In the genomic region with DNA sequence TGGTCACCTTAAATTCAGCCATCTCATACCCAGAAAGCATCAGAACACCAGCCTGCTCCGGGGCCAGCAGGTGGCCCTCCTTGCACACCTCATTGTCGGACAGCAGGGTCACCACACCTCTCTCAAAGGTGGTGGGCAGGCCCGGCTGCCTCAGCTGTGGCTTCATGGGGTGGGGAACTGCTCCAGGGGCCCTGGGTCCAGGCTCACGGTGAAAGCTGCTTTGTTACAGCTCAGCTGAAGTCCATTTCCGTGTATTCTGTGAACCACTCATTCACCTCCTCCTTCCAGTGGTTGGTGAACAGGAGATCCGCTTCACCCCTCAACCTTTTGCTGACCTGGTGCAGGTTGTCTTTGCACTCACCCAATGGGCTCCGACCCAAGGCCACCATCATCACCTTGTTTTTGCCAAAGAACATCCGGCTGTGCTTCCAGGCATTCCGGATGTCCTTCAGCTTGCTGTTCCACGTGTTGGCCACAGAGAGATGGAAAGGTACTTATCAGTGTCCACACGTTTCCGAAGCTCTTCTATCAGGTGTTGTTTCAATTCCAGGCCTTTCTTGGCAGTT, we compare ENCODE assay signal across 1 cellular context.
TF ChIP-seq lines count a peak whose summit lies in the region.

No MANE protein-coding gene starts in this region.

TF ChIP-seq in HepG2, 621 proteins besides CTCF, POLR2A, EP300 and RAD21 (continued from another document and continues in another):
- TF ChIP-seq, protein P1, sequence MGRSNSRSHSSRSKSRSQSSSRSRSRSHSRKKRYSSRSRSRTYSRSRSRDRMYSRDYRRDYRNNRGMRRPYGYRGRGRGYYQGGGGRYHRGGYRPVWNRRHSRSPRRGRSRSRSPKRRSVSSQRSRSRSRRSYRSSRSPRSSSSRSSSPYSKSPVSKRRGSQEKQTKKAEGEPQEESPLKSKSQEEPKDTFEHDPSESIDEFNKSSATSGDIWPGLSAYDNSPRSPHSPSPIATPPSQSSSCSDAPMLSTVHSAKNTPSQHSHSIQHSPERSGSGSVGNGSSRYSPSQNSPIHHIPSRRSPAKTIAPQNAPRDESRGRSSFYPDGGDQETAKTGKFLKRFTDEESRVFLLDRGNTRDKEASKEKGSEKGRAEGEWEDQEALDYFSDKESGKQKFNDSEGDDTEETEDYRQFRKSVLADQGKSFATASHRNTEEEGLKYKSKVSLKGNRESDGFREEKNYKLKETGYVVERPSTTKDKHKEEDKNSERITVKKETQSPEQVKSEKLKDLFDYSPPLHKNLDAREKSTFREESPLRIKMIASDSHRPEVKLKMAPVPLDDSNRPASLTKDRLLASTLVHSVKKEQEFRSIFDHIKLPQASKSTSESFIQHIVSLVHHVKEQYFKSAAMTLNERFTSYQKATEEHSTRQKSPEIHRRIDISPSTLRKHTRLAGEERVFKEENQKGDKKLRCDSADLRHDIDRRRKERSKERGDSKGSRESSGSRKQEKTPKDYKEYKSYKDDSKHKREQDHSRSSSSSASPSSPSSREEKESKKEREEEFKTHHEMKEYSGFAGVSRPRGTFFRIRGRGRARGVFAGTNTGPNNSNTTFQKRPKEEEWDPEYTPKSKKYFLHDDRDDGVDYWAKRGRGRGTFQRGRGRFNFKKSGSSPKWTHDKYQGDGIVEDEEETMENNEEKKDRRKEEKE (IDR thresholded peaks at IDR 0.05) = no peak
- TF ChIP-seq, protein P2, sequence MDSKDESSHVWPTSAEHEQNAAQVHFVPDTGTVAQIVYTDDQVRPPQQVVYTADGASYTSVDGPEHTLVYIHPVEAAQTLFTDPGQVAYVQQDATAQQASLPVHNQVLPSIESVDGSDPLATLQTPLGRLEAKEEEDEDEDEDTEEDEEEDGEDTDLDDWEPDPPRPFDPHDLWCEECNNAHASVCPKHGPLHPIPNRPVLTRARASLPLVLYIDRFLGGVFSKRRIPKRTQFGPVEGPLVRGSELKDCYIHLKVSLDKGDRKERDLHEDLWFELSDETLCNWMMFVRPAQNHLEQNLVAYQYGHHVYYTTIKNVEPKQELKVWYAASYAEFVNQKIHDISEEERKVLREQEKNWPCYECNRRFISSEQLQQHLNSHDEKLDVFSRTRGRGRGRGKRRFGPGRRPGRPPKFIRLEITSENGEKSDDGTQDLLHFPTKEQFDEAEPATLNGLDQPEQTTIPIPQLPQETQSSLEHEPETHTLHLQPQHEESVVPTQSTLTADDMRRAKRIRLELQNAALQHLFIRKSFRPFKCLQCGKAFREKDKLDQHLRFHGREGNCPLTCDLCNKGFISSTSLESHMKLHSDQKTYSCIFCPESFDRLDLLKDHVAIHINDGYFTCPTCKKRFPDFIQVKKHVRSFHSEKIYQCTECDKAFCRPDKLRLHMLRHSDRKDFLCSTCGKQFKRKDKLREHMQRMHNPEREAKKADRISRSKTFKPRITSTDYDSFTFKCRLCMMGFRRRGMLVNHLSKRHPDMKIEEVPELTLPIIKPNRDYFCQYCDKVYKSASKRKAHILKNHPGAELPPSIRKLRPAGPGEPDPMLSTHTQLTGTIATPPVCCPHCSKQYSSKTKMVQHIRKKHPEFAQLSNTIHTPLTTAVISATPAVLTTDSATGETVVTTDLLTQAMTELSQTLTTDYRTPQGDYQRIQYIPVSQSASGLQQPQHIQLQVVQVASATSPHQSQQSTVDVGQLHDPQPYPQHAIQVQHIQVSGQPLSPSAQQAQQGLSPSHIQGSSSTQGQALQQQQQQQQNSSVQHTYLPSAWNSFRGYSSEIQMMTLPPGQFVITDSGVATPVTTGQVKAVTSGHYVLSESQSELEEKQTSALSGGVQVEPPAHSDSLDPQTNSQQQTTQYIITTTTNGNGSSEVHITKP (CRISPR knock-in tag; IDR thresholded peaks at IDR 0.05; ENCODE audit: low read depth) = peak; percentile 63
- TF ChIP-seq NFKBIZ (CRISPR knock-in tag; IDR thresholded peaks at IDR 0.05) = no peak
- TF ChIP-seq, protein P3, sequence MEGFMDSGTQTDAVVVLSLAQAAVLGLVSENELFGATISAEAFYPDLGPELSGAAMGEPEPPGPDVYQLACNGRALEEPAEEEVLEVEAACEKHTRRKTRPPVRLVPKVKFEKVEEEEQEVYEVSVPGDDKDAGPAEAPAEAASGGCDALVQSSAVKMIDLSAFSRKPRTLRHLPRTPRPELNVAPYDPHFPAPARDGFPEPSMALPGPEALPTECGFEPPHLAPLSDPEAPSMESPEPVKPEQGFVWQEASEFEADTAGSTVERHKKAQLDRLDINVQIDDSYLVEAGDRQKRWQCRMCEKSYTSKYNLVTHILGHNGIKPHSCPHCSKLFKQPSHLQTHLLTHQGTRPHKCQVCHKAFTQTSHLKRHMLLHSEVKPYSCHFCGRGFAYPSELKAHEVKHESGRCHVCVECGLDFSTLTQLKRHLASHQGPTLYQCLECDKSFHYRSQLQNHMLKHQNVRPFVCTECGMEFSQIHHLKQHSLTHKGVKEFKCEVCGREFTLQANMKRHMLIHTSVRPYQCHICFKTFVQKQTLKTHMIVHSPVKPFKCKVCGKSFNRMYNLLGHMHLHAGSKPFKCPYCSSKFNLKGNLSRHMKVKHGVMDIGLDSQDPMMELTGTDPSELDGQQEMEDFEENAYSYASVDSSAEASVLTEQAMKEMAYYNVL (CRISPR knock-in tag; IDR thresholded peaks at IDR 0.05; ENCODE audit: borderline replicate concordance) = peak; percentile 75
- 0 out of 2 replicates have a peak, but pooled peaks have one; percentile 65 for TF ChIP-seq ZNF124 (CRISPR knock-in tag; IDR thresholded peaks at IDR 0.05)
- TF ChIP-seq ZNF761 (CRISPR knock-in tag; conservative IDR thresholded peaks at IDR 0.05) = 0 out of 2 replicates have a peak, but pooled peaks have one; percentile 64
- no peak for TF ChIP-seq ZNF549 (CRISPR knock-in tag; IDR thresholded peaks at IDR 0.05)
- TF ChIP-seq CREB1 (IDR thresholded peaks at IDR 0.05) = no peak
- no peak for TF ChIP-seq CREB1 (CRISPR knock-in tag; IDR thresholded peaks at IDR 0.05)
- 0 out of 2 replicates have a peak, but pooled peaks have one; percentile 33 for TF ChIP-seq TARDBP (CRISPR knock-in tag; IDR thresholded peaks at IDR 0.05)
- peak; percentile 78; the same call in 1 of the 2 replicates for TF ChIP-seq TGIF2 (CRISPR knock-in tag; IDR thresholded peaks at IDR 0.05)
- peak; percentile 86; the same call in 1 of the 2 replicates for TF ChIP-seq MYC (CRISPR knock-in tag; IDR thresholded peaks at IDR 0.05; ENCODE audit: borderline replicate concordance)
- TF ChIP-seq MEF2D (CRISPR knock-in tag; IDR thresholded peaks at IDR 0.05) = peak; percentile 80; the same call in 1 of the 2 replicates
- no peak for TF ChIP-seq JUND (CRISPR knock-in tag; IDR thresholded peaks at IDR 0.05)
- peak; percentile 89; the same call in 1 of the 2 replicates for TF ChIP-seq ZNF614 (CRISPR knock-in tag; IDR thresholded peaks at IDR 0.05; ENCODE audit: borderline replicate concordance)
- no peak for TF ChIP-seq KLF13 (CRISPR knock-in tag; IDR thresholded peaks at IDR 0.05)
- no peak; the same call in 1 of the 2 replicates for TF ChIP-seq CBX5 (CRISPR knock-in tag; IDR thresholded peaks at IDR 0.05; ENCODE audit: borderline replicate concordance)
- no peak for TF ChIP-seq ZNF891 (CRISPR knock-in tag; IDR thresholded peaks at IDR 0.05)
- TF ChIP-seq SAFB2 (CRISPR knock-in tag; IDR thresholded peaks at IDR 0.05; ENCODE audit: borderline replicate concordance, low read depth) = peak; percentile 75
- TF ChIP-seq ARNTL (CRISPR knock-in tag; IDR thresholded peaks at IDR 0.05) = no peak; the same call in none of the 2 replicates
- TF ChIP-seq XBP1 (CRISPR knock-in tag; IDR thresholded peaks at IDR 0.05) = no peak
- TF ChIP-seq PLRG1 (conservative IDR thresholded peaks at IDR 0.05) = no peak
- no peak for TF ChIP-seq ARNT (IDR thresholded peaks at IDR 0.05)
- TF ChIP-seq RBFOX2 (IDR thresholded peaks at IDR 0.05; ENCODE audit: low read depth, low read length) = no peak
- no peak for TF ChIP-seq ATF2 (CRISPR knock-in tag; IDR thresholded peaks at IDR 0.05)
- TF ChIP-seq ZNF101 (CRISPR knock-in tag; IDR thresholded peaks at IDR 0.05; ENCODE audit: borderline replicate concordance, low read depth) = no peak
- peak; percentile 76 for TF ChIP-seq ZMYM4 (CRISPR knock-in tag; IDR thresholded peaks at IDR 0.05)
- TF ChIP-seq FLYWCH1 (CRISPR knock-in tag; IDR thresholded peaks at IDR 0.05) = no peak; the same call in 1 of the 2 replicates
- peak; percentile 89 for TF ChIP-seq PHF5A (CRISPR knock-in tag; IDR thresholded peaks at IDR 0.05; ENCODE audit: low read depth, unreplicated experiment)
- no peak for TF ChIP-seq SYNCRIP (IDR thresholded peaks at IDR 0.05; ENCODE audit: insufficient read depth, low read depth, low read length)
- TF ChIP-seq MTA1 (CRISPR knock-in tag; IDR thresholded peaks at IDR 0.05; ENCODE audit: borderline replicate concordance) = 0 out of 2 replicates have a peak, but pooled peaks have one; percentile 64
- TF ChIP-seq, protein P4, sequence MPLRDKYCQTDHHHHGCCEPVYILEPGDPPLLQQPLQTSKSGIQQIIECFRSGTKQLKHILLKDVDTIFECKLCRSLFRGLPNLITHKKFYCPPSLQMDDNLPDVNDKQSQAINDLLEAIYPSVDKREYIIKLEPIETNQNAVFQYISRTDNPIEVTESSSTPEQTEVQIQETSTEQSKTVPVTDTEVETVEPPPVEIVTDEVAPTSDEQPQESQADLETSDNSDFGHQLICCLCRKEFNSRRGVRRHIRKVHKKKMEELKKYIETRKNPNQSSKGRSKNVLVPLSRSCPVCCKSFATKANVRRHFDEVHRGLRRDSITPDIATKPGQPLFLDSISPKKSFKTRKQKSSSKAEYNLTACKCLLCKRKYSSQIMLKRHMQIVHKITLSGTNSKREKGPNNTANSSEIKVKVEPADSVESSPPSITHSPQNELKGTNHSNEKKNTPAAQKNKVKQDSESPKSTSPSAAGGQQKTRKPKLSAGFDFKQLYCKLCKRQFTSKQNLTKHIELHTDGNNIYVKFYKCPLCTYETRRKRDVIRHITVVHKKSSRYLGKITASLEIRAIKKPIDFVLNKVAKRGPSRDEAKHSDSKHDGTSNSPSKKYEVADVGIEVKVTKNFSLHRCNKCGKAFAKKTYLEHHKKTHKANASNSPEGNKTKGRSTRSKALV (CRISPR knock-in tag; IDR thresholded peaks at IDR 0.05) = peak; percentile 26; the same call in 1 of the 2 replicates
- TF ChIP-seq, protein P5, sequence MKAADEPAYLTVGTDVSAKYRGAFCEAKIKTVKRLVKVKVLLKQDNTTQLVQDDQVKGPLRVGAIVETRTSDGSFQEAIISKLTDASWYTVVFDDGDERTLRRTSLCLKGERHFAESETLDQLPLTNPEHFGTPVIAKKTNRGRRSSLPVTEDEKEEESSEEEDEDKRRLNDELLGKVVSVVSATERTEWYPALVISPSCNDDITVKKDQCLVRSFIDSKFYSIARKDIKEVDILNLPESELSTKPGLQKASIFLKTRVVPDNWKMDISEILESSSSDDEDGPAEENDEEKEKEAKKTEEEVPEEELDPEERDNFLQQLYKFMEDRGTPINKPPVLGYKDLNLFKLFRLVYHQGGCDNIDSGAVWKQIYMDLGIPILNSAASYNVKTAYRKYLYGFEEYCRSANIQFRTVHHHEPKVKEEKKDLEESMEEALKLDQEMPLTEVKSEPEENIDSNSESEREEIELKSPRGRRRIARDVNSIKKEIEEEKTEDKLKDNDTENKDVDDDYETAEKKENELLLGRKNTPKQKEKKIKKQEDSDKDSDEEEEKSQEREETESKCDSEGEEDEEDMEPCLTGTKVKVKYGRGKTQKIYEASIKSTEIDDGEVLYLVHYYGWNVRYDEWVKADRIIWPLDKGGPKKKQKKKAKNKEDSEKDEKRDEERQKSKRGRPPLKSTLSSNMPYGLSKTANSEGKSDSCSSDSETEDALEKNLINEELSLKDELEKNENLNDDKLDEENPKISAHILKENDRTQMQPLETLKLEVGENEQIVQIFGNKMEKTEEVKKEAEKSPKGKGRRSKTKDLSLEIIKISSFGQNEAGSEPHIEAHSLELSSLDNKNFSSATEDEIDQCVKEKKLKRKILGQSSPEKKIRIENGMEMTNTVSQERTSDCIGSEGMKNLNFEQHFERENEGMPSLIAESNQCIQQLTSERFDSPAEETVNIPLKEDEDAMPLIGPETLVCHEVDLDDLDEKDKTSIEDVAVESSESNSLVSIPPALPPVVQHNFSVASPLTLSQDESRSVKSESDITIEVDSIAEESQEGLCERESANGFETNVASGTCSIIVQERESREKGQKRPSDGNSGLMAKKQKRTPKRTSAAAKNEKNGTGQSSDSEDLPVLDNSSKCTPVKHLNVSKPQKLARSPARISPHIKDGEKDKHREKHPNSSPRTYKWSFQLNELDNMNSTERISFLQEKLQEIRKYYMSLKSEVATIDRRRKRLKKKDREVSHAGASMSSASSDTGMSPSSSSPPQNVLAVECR (CRISPR knock-in tag; IDR thresholded peaks at IDR 0.05; ENCODE audit: borderline replicate concordance) = peak; percentile 56; the same call in 1 of the 2 replicates
- TF ChIP-seq, protein P6, sequence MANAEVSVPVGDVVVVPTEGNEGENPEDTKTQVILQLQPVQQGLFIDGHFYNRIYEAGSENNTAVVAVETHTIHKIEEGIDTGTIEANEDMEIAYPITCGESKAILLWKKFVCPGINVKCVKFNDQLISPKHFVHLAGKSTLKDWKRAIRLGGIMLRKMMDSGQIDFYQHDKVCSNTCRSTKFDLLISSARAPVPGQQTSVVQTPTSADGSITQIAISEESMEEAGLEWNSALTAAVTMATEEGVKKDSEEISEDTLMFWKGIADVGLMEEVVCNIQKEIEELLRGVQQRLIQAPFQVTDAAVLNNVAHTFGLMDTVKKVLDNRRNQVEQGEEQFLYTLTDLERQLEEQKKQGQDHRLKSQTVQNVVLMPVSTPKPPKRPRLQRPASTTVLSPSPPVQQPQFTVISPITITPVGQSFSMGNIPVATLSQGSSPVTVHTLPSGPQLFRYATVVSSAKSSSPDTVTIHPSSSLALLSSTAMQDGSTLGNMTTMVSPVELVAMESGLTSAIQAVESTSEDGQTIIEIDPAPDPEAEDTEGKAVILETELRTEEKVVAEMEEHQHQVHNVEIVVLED (CRISPR knock-in tag; IDR thresholded peaks at IDR 0.05; ENCODE audit: borderline replicate concordance) = no peak
- no peak for TF ChIP-seq ZNF484 (CRISPR knock-in tag; IDR thresholded peaks at IDR 0.05; ENCODE audit: borderline replicate concordance, low read depth)
